1 cellular context compared by ENCODE assay signal in the genomic region with DNA sequence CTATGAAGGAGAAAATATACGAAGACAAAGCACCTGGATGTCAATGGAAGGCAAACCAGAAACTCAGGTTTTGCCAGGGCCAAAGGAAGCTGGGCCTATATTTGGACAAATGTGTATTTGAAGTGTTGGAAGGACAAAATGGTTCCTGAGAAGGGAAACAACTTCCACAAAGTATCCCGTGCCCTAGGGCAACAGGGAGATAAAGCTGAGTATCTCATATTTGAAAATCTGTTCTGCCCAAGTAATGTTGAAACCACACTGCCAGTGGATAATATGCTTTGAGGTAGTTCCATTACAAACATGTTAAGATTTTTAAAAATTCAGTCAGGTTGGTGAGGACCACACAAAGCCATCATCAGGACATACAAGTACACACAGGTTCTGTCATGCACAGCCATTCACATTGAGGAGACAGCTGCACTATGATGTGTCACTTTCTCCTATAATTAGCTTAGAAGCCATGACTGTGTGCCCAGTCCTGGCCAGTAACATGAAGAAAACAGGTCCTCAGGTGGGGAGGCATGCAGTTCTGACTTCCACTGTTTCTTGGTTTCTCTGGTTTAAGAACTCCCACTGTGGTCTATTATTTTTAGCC.
TF ChIP-seq lines count a peak whose summit lies in the region.

No MANE protein-coding gene starts in this region.

TF ChIP-seq in neural cell, 6 proteins besides CTCF, POLR2A, EP300 and RAD21 (continued from another document):
- TF ChIP-seq, protein P1, sequence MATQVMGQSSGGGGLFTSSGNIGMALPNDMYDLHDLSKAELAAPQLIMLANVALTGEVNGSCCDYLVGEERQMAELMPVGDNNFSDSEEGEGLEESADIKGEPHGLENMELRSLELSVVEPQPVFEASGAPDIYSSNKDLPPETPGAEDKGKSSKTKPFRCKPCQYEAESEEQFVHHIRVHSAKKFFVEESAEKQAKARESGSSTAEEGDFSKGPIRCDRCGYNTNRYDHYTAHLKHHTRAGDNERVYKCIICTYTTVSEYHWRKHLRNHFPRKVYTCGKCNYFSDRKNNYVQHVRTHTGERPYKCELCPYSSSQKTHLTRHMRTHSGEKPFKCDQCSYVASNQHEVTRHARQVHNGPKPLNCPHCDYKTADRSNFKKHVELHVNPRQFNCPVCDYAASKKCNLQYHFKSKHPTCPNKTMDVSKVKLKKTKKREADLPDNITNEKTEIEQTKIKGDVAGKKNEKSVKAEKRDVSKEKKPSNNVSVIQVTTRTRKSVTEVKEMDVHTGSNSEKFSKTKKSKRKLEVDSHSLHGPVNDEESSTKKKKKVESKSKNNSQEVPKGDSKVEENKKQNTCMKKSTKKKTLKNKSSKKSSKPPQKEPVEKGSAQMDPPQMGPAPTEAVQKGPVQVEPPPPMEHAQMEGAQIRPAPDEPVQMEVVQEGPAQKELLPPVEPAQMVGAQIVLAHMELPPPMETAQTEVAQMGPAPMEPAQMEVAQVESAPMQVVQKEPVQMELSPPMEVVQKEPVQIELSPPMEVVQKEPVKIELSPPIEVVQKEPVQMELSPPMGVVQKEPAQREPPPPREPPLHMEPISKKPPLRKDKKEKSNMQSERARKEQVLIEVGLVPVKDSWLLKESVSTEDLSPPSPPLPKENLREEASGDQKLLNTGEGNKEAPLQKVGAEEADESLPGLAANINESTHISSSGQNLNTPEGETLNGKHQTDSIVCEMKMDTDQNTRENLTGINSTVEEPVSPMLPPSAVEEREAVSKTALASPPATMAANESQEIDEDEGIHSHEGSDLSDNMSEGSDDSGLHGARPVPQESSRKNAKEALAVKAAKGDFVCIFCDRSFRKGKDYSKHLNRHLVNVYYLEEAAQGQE (IDR thresholded peaks at IDR 0.05; ENCODE audit: borderline replicate concordance), result no peak
- TF ChIP-seq TAF1 (IDR thresholded peaks at IDR 0.05; ENCODE audit: low read depth), result no peak
- TF ChIP-seq EZH2 (IDR thresholded peaks at IDR 0.05; ENCODE audit: borderline replicate concordance, insufficient read depth, low read length, poor library complexity, severe bottlenecking), result no peak
- TF ChIP-seq MXI1 (conservative IDR thresholded peaks at IDR 0.05; ENCODE audit: poor library complexity, severe bottlenecking), result no peak
- no peak for TF ChIP-seq SMC3 (conservative IDR thresholded peaks at IDR 0.05; ENCODE audit: poor library complexity)
